In the genomic region with DNA sequence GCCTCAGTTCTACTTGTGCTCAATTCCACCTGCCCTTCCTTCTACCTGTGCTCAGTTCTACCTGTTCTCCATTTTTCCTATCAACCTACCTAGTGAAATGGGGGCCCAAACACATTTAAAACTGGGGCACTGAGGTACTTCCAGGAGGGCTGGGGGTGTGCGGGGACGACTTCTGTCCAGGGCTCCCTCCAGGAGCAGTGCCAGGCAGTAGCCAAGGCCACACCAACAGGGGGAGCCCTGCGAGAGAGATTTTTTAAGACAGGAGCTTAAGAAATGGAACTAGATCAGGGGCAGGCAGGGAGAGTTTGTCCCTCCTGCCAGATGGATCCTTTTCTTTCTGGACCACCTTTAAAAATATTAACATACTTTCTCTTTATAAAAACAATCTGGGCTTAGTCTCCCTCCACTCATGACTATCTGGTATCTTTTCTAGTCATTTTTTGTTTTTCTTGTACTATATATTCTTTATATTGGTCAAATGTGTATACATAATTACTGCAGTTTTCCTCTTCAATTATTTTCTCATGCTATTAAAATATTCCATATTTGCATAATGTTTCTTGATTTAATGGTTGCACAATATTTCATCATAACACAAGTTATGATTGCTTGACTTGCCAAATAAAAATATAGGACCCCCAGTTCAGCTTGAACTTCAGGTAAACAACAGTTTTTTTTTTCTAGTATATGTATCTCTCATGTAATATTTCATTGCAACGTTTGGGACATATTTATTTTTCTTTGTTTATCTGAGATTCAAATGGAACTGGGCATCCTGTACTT, we compare ENCODE assay signal across 8 cellular contexts. TPM values are rescaled to one million over a fixed set of nuclear protein-coding genes. Genes with fewer than 3 reads are reported as not detected.
DNase-seq lines count a peak whose midpoint lies in the region; ATAC-seq and TF ChIP-seq lines count a peak whose summit lies in the region.

No MANE protein-coding gene starts in this region.

- H3K27ac Mint-ChIP-seq in MCF 10A (ENCODE audit: low read depth, unreplicated experiment), result no peak overlapping the region

- POLR2A ChIA-PET in MCF 10A (lab: Yijun Ruan, JAX) (interaction anchor here (0.6 kb wide), 1 partner anchor 1284 kb away, joined by 3 read pairs; no protein-coding TSS in a partner anchor), OCI-LY7 (lab: Charles Lee) (no interaction called here)

- in situ Hi-C loops in mammary epithelial cell (cut with MboI; ENCODE audit: low sequenced_read_pairs in 2 of 2), result no loop called here

- no peaks in the 10 kb centered on the region for H3K4me1 ChIP-seq in breast epithelium
- no peaks in the 10 kb centered on the region for H3K4me1 ChIP-seq in OCI-LY7 (ENCODE audit: insufficient read depth, low read length, poor library complexity, severe bottlenecking)
- no peaks in the 10 kb centered on the region for H3K4me1 ChIP-seq in mammary epithelial cell (ENCODE audit: insufficient read depth, low read length)
- H3K4me1 ChIP-seq in tibial artery, result no peaks in the 10 kb centered on the region

- H3K9me3 Mint-ChIP-seq in MCF 10A (ENCODE audit: unreplicated experiment), result no peaks in the 10 kb centered on the region

- peak; percentile 31 for TF ChIP-seq CTCF in MCF 10A (IDR thresholded peaks at IDR 0.05; ENCODE audit: unreplicated experiment)
- peak in 1 of 3 donors; percentile 14 for TF ChIP-seq CTCF in breast epithelium (IDR thresholded peaks at IDR 0.05)
- peak; percentile 69 for TF ChIP-seq CTCF in OCI-LY7 (conservative IDR thresholded peaks at IDR 0.05; ENCODE audit: low read length)
- peak; percentile 74 to 77 for TF ChIP-seq CTCF in mammary epithelial cell (conservative IDR thresholded peaks at IDR 0.05 in 1 of 2, IDR thresholded peaks at IDR 0.05 in 1 of 2; ENCODE audit: extremely low read depth in 1 of 2, insufficient read depth in 1 of 2, low read depth in 1 of 2, low read length in 2 of 2)
- TF ChIP-seq CTCF in tibial artery (IDR thresholded peaks at IDR 0.05), result peak in 1 of 2 experiments; percentile 27

- H3K79me2 ChIP-seq in OCI-LY7 (ENCODE audit: insufficient read depth, low read depth, low read length) (no peaks in the 10 kb centered on the region), mammary epithelial cell (ENCODE audit: insufficient read depth, low read length) (no peaks in the 10 kb centered on the region)

- dilution Hi-C loops in mammary epithelial cell (cut with HindIII; ENCODE audit: low sequenced_read_pairs), result no loop called here

- H3K9ac ChIP-seq in mammary epithelial cell (ENCODE audit: insufficient read depth, low read length), result no peak overlapping the region

- H3K4me1 Mint-ChIP-seq in MCF 10A (ENCODE audit: insufficient read depth, unreplicated experiment), result no peaks in the 10 kb centered on the region

- 52% methylated on average over 4 of the region's 4 CpGs for WGBS in mammary epithelial cell (ENCODE audit: low coverage, missing lambda C conversion rate)

- no peak overlapping the region for H2AFZ ChIP-seq in OCI-LY7 (ENCODE audit: low read length)
- H2AFZ ChIP-seq in mammary epithelial cell (ENCODE audit: low read depth, low read length), result no peak overlapping the region

- no peak overlapping the region for H3K4me3 Mint-ChIP-seq in MCF 10A (ENCODE audit: unreplicated experiment)

- no peak for ATAC-seq in GM18907 (IDR thresholded peaks at IDR 0.05; ENCODE audit: unreplicated experiment)

- H3K4me3 ChIP-seq in breast epithelium (no peak overlapping the region), OCI-LY7 (ENCODE audit: low read depth, low read length, poor library complexity, severe bottlenecking) (no peak overlapping the region), mammary epithelial cell (replicated peaks in 1 of 3; ENCODE audit: insufficient read depth in 1 of 3, low read depth in 2 of 3, low read length in 3 of 3) (no peak overlapping the region), tibial artery (no peak overlapping the region)

- no TSS peak for BruUV-seq in MCF 10A (replicated peaks; lab: Mats Ljungman, UMichigan)
- no TSS peak for BruUV-seq in OCI-LY7 (replicated peaks; lab: Mats Ljungman, UMichigan)
- no TSS peak for BruUV-seq in mammary epithelial cell (replicated peaks; lab: Mats Ljungman, UMichigan)

- H3K36me3 ChIP-seq in breast epithelium (peaks cover 6% of the 10 kb centered on the region), OCI-LY7 (ENCODE audit: insufficient read depth, low read length) (no peaks in the 10 kb centered on the region), mammary epithelial cell (ENCODE audit: insufficient read depth, low read length) (no peaks in the 10 kb centered on the region), tibial artery (peaks cover 8 to 14% (median 10%) of the 10 kb centered on the region in 3 donors)

- H3K4me2 ChIP-seq in OCI-LY7 (ENCODE audit: low read length) (no peak overlapping the region), mammary epithelial cell (ENCODE audit: insufficient read depth, low read depth, low read length) (no peak overlapping the region)

- TF ChIP-seq POLR2A in breast epithelium (IDR thresholded peaks at IDR 0.05), result no peak

- H3K27me3 ChIP-seq in breast epithelium, result no peaks in the 10 kb centered on the region
- H3K27me3 ChIP-seq in mammary epithelial cell (ENCODE audit: insufficient read depth, low read length), result no peaks in the 10 kb centered on the region
- no peaks in the 10 kb centered on the region for H3K27me3 ChIP-seq in tibial artery

- H3K27me3 Mint-ChIP-seq in MCF 10A (ENCODE audit: insufficient read depth, unreplicated experiment), result no peaks in the 10 kb centered on the region

- intact Hi-C loops in MCF 10A (cut with micrococcal nuclease), result no loop called here
- intact Hi-C loops in breast epithelium (cut with DNase I; ENCODE audit: low total_unique reads), result no loop called here
- intact Hi-C loops in OCI-LY7 (cut with micrococcal nuclease; ENCODE audit: unreplicated experiment), result no loop called here
- intact Hi-C loops in mammary epithelial cell (cut with micrococcal nuclease), result loop anchor here (2.0 to 5.0 kb wide), 2 partner anchors 333 to 609 kb away; no protein-coding TSS in a partner anchor
- intact Hi-C loops in tibial artery (cut with DNase I; ENCODE audit: low total_unique reads), result no loop called here

- H4K20me1 ChIP-seq in OCI-LY7 (ENCODE audit: insufficient read depth, low read length), result no peaks in the 10 kb centered on the region
- H4K20me1 ChIP-seq in mammary epithelial cell (ENCODE audit: insufficient read depth, low read length), result no peaks in the 10 kb centered on the region

- H3K27ac ChIP-seq in breast epithelium (no peak overlapping the region), OCI-LY7 (ENCODE audit: low read depth, low read length, poor library complexity, severe bottlenecking) (no peak overlapping the region), mammary epithelial cell (ENCODE audit: insufficient read depth, low read depth, low read length) (no peak overlapping the region), tibial artery (no peak overlapping the region)

- CTCF ChIA-PET in MCF 10A (lab: Yijun Ruan, JAX) (interaction anchor here (0.6 to 0.8 kb wide), 2 partner anchors 14 to 97 kb away, joined by 3 read pairs; no protein-coding TSS in a partner anchor), OCI-LY7 (lab: Charles Lee; ENCODE audit: unreplicated experiment) (no interaction called here), mammary epithelial cell (lab: Charles Lee; ENCODE audit: low non-redundant PET) (interaction anchor here (0.6 kb wide), 1 partner anchor 636 kb away, joined by 3 read pairs; no protein-coding TSS in a partner anchor)

- peaks cover 5% of the 10 kb centered on the region for H3K36me3 Mint-ChIP-seq in MCF 10A (ENCODE audit: insufficient read depth, unreplicated experiment)

- peak; percentile 54 for DNase-seq in MCF 10A (ENCODE audit: unreplicated experiment)
- no peak for DNase-seq in breast epithelium (ENCODE audit: low spot score in 2 of 2)
- peak; percentile 3 for DNase-seq in OCI-LY7 (ENCODE audit: low spot score)
- peak; percentile 11 for DNase-seq in mammary epithelial cell
- peak; percentile 48 for DNase-seq in medulla oblongata (ENCODE audit: extremely low spot score)
- no peak for DNase-seq in NCI-H2081 treated with DMSO at 0.1 percent for 48 hours (lab: John Stamatoyannopoulos, UW)
- DNase-seq in tibial artery, result no peak

- H3K9me3 ChIP-seq in breast epithelium (no peaks in the 10 kb centered on the region), OCI-LY7 (ENCODE audit: low read length) (no peaks in the 10 kb centered on the region), mammary epithelial cell (replicated peaks; ENCODE audit: insufficient read depth, low read length) (no peaks in the 10 kb centered on the region), tibial artery (no peaks in the 10 kb centered on the region)

- no peaks in the 10 kb centered on the region for H3K9me2 ChIP-seq in OCI-LY7 (ENCODE audit: insufficient read depth, low read length)

RNA-seq across cellular contexts. Expression of gene INSYN2A, which starts 47.3 kb away (rescaled TPM):
- total RNA-seq in MCF 10A (2022) (0.07 TPM in 1 of 2 replicates, not detected in the other), breast epithelium (1 to 10 TPM in 1 of 3 donors, under 1 TPM in 1, not detected in 1; 0.16 to 5.9 TPM), OCI-LY7 (2022) (not detected in 2 replicates), mammary epithelial cell (under 1 TPM; 0.07 to 0.17 TPM)
- total RNA-seq in OCI-LY7 (2014; rRNA removed; shearing (Covaris generic)), result not detected in 2 replicates
- polyA plus RNA-seq in mammary epithelial cell, result 0.14 TPM
- polyA minus RNA-seq in mammary epithelial cell, result not detected

Comparison
In these comparisons a context has a peak if more than half of its experiments do, and no peak if none do; other contexts are left out.
1. DNase-seq: peak in MCF 10A (single experiment), OCI-LY7 (single experiment), mammary epithelial cell (single experiment) and medulla oblongata (single experiment); none in breast epithelium (0 of 2), NCI-H2081 treated with DMSO at 0.1 percent for 48 hours (single experiment) and tibial artery (0 of 2).